ENCODE assay signal across 21 cellular contexts in the genomic region with DNA sequence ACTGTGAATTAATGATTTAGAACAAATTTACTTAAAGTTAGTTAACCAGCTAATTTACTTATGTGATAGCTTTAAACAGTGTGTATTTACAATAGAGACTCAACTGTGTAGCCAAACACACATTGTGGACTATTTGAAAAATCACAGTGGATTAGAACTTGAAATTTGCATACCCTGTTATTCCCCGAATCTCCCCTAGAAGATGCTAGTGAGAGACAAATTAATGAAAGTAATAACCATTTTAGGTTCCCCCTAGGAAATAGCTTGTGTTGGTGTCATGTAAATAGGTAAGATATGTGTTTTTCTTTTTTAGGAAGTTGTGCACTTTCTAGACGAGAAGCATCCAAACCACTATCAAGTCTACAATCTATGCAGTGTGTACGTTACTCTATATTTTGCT.
DNase-seq lines count a peak whose midpoint lies in the region; ATAC-seq, FAIRE-seq and TF ChIP-seq lines count a peak whose summit lies in the region.
"Had no signal": no experiment of that assay in that cellular context is flagged by ENCODE, and none has a peak within 500 bp of the region (broad histone marks: within the 10 kb centered on the region; RNA-seq: fewer than 3 reads in every experiment).

No MANE protein-coding gene starts in this region.

- no CpG with 5 or more reads among the region's 3 CpGs for WGBS in mesendoderm (ENCODE audit: extremely low coverage, insufficient coverage, low lambda C conversion rate)

- H2AK5ac ChIP-seq in mesendoderm (ENCODE audit: low read length), result no peak overlapping the region

- no peak overlapping the region for H3K4me3 Mint-ChIP-seq in neural crest cell
- H3K4me3 Mint-ChIP-seq: activated CD4-positive, alpha-beta T cell treated with anti-CD3 and anti-CD28 coated beads, Interleukin-2, amount 10 ng/mL, durations not matched to agents 7 days and 5 days; activated naive CD4-positive, alpha-beta T cell treated with anti-CD3 and anti-CD28 coated beads for 36 hours; T-helper 2 cell treated with Interferon-gamma antibody and Interleukin-4, amounts not matched to agents 5 μg/mL and 100 μg/mL, for 36 hours had no signal

- no peak overlapping the region for H3K23ac ChIP-seq in mesendoderm (ENCODE audit: low read length)

- no peak overlapping the region for H3K4ac ChIP-seq in mesendoderm (ENCODE audit: low read depth, low read length)

- H3F3A ChIP-seq in DOHH2 (ENCODE audit: control insufficient read depth, insufficient read depth), result no peaks in the 10 kb centered on the region

- FAIRE-seq in H54 (lab: Jason Lieb, UNC), result peak; percentile 27
- FAIRE-seq: D721Med had no signal

- no peak overlapping the region for H2BK15ac ChIP-seq in mesendoderm (replicated peaks; ENCODE audit: low read depth)

- H3K79me1 ChIP-seq in mesendoderm (ENCODE audit: low read length), result no peaks in the 10 kb centered on the region

- no peaks in the 10 kb centered on the region for H3K79me2 ChIP-seq in DOHH2 (ENCODE audit: control insufficient read depth, low read length)
- H3K79me2 ChIP-seq in mesendoderm (ENCODE audit: control insufficient read depth, insufficient read depth, low read length), result no peaks in the 10 kb centered on the region

- no peak overlapping the region for H4K5ac ChIP-seq in mesendoderm (ENCODE audit: low read length)

- H3K4me1 ChIP-seq in DOHH2 (ENCODE audit: control insufficient read depth, low read length), result no peaks in the 10 kb centered on the region
- H3K4me1 ChIP-seq in RWPE2 (ENCODE audit: insufficient read depth, poor library complexity, severe bottlenecking), result no peaks in the 10 kb centered on the region
- H3K4me1 ChIP-seq in mesendoderm (ENCODE audit: control insufficient read depth, low read depth, low read length), result no peaks in the 10 kb centered on the region
- H3K4me1 ChIP-seq: ascending aorta, gastrocnemius medialis had no signal

- no peak overlapping the region for H3K27ac ChIP-seq in DOHH2 (ENCODE audit: low read depth, low read length)
- no peak overlapping the region for H3K27ac ChIP-seq in RWPE2 (ENCODE audit: poor library complexity, severe bottlenecking)
- H3K27ac ChIP-seq in mesendoderm (ENCODE audit: low read depth, low read length), result no peak overlapping the region
- H3K27ac ChIP-seq: ascending aorta, gastrocnemius medialis, skin epidermis had no signal

- H3K27me3 ChIP-seq in DOHH2 (ENCODE audit: control insufficient read depth, low read length) (no peaks in the 10 kb centered on the region), RWPE2 (ENCODE audit: insufficient read depth, poor library complexity, severe bottlenecking) (no peaks in the 10 kb centered on the region), mesendoderm (ENCODE audit: insufficient read depth, low read length, poor library complexity) (no peaks in the 10 kb centered on the region)
- H3K27me3 ChIP-seq: ascending aorta, gastrocnemius medialis had no signal

- H2BK5ac ChIP-seq in mesendoderm (ENCODE audit: low read length), result no peak overlapping the region

- no peaks in the 10 kb centered on the region for H3K9me2 ChIP-seq in DOHH2 (replicated peaks; ENCODE audit: control insufficient read depth, low read length)

- no peaks in the 10 kb centered on the region for H3K9me3 Mint-ChIP-seq in neural crest cell
- H3K9me3 Mint-ChIP-seq: activated CD4-positive, alpha-beta T cell treated with anti-CD3 and anti-CD28 coated beads, Interleukin-2, amount 10 ng/mL, durations not matched to agents 7 days and 5 days; activated naive CD4-positive, alpha-beta T cell treated with anti-CD3 and anti-CD28 coated beads for 36 hours; T-helper 2 cell treated with Interferon-gamma antibody and Interleukin-4, amounts not matched to agents 5 μg/mL and 100 μg/mL, for 36 hours had no signal

- H3K9ac ChIP-seq in mesendoderm (ENCODE audit: low read length), result no peak overlapping the region

- H3K36me3 ChIP-seq in DOHH2 (ENCODE audit: control insufficient read depth, low read length), result no peaks in the 10 kb centered on the region
- H3K36me3 ChIP-seq in RWPE2 (ENCODE audit: low read depth), result no peaks in the 10 kb centered on the region
- H3K36me3 ChIP-seq in mesendoderm (ENCODE audit: control insufficient read depth, insufficient read depth, low read length), result no peaks in the 10 kb centered on the region
- H3K36me3 ChIP-seq: ascending aorta, gastrocnemius medialis had no signal

- no peak overlapping the region for H4K8ac ChIP-seq in mesendoderm (ENCODE audit: low read depth, low read length)

- DNase-seq in H54 (ENCODE audit: insufficient read length, low spot score) (no peak), RWPE2 (ENCODE audit: low spot score) (no peak), neural crest cell (ENCODE audit: low read depth, low spot score) (no peak), amygdala (lab: John Stamatoyannopoulos, UW) (no peak), medulla oblongata (ENCODE audit: extremely low spot score) (no peak), mesendoderm (no peak)
- DNase-seq in activated effector memory CD4-positive, alpha-beta T cell treated with anti-CD3 and anti-CD28 coated beads, Interleukin-2, amount 50 U/mL, for 16 hours, result no peak
- DNase-seq: activated CD4-positive, alpha-beta T cell treated with anti-CD3 and anti-CD28 coated beads, Interleukin-2, amount 10 ng/mL, durations not matched to agents 7 days and 5 days; activated naive CD4-positive, alpha-beta T cell treated with anti-CD3 and anti-CD28 coated beads for 36 hours; gastrocnemius medialis; HCEC 1CT; KG1; NCI-H1436 treated with DMSO at 0.1 percent for 48 hours; NCI-H226; SIG-M5 had no signal

- H3K27me3 Mint-ChIP-seq in neural crest cell (ENCODE audit: low read depth), result peaks cover 8% of the 10 kb centered on the region

- H2BK120ac ChIP-seq in mesendoderm (ENCODE audit: low read depth, low read length), result no peak overlapping the region

- H4K20me1 ChIP-seq in DOHH2 (ENCODE audit: control insufficient read depth, insufficient read depth, low read depth, low read length), result no peaks in the 10 kb centered on the region

- no peaks in the 10 kb centered on the region for H3K36me3 Mint-ChIP-seq in neural crest cell (ENCODE audit: low read depth)

- no peak overlapping the region for H3K18ac ChIP-seq in mesendoderm (ENCODE audit: low read length)

- H3K4me1 Mint-ChIP-seq in neural crest cell, result no peaks in the 10 kb centered on the region

- TF ChIP-seq CTCF in DOHH2 (IDR thresholded peaks at IDR 0.05; ENCODE audit: low read depth, low read length, poor library complexity, severe bottlenecking), result peak; percentile 35
- TF ChIP-seq CTCF in RWPE2 (IDR thresholded peaks at IDR 0.05; ENCODE audit: poor library complexity, severe bottlenecking), result peak; percentile 6
- TF ChIP-seq CTCF in neural crest cell (conservative IDR thresholded peaks at IDR 0.05), result peak; percentile 26

- H3K4me3 ChIP-seq in DOHH2 (ENCODE audit: low read length) (no peak overlapping the region), RWPE2 (ENCODE audit: severe bottlenecking) (no peak overlapping the region), mesendoderm (ENCODE audit: low read length) (no peak overlapping the region)
- H3K4me3 ChIP-seq: ascending aorta, gastrocnemius medialis, skin epidermis had no signal

- no peak overlapping the region for H3K27ac Mint-ChIP-seq in neural crest cell (ENCODE audit: unreplicated experiment)
- H3K27ac Mint-ChIP-seq: activated CD4-positive, alpha-beta T cell treated with anti-CD3 and anti-CD28 coated beads, Interleukin-2, amount 10 ng/mL, durations not matched to agents 7 days and 5 days; activated naive CD4-positive, alpha-beta T cell treated with anti-CD3 and anti-CD28 coated beads for 36 hours; T-helper 2 cell treated with Interferon-gamma antibody and Interleukin-4, amounts not matched to agents 5 μg/mL and 100 μg/mL, for 36 hours had no signal

- H3K9me3 ChIP-seq in DOHH2 (ENCODE audit: control insufficient read depth, insufficient read depth, low read length) (no peaks in the 10 kb centered on the region), RWPE2 (ENCODE audit: severe bottlenecking) (no peaks in the 10 kb centered on the region)
- H3K9me3 ChIP-seq: ascending aorta, gastrocnemius medialis had no signal

- H3K4me2 ChIP-seq in DOHH2 (ENCODE audit: low read length), result no peak overlapping the region
- no peak overlapping the region for H3K4me2 ChIP-seq in mesendoderm (ENCODE audit: low read length)

- ATAC-seq in RWPE2 (ENCODE audit: low read depth), result no peak
- ATAC-seq: gastrocnemius medialis, left lobe of liver had no signal

- TF ChIP-seq POLR2A in H54 (IDR thresholded peaks at IDR 0.05; ENCODE audit: low read depth, low read length), result no peak

- H3K56ac ChIP-seq in mesendoderm (ENCODE audit: low read length), result no peak overlapping the region
